In genomic region chr3:185129051-185129450, GRCh38 we compare ENCODE assay signal across 11 cellular contexts. TPM values are rescaled to one million over a fixed set of nuclear protein-coding genes. Genes with fewer than 3 reads are reported as not detected.
"Had no signal": no experiment of that assay in that cellular context is flagged by ENCODE, and none has a peak within 500 bp of the region (broad histone marks: within the 10 kb centered on the region; RNA-seq: fewer than 3 reads in every experiment).

No MANE protein-coding gene starts in this region.

- H3K9me3 Mint-ChIP-seq: GM23338, H9, HFFc6 had no signal

- H3K4me1 ChIP-seq: HAP-1 had no signal

- H3K4me3 ChIP-seq: GM23248, GM23338, HAP-1 had no signal

- H3K27ac ChIP-seq: GM23248 had no signal

- H3K9me3 ChIP-seq: HAP-1 had no signal

- H3K4me1 Mint-ChIP-seq: GM23338, H9 had no signal

- H2AFZ ChIP-seq: GM23248, GM23338 had no signal

- ATAC-seq: GM23338, HCT116 had no signal

- H3K36me3 ChIP-seq: HAP-1 had no signal

- DNase-seq: GM23248, GOT3, H7, H9, HCEC 1CT, HFFc6 had no signal

- H3K4me2 ChIP-seq: GM23338 had no signal

- FAIRE-seq: H1, H54 had no signal

- H3K27ac Mint-ChIP-seq: GM23338, H9, HFFc6 had no signal

- H3K4me3 Mint-ChIP-seq: GM23338, H9, HFFc6 had no signal

- H3K9ac ChIP-seq: GM23248 had no signal

RNA-seq across cellular contexts. Expression of gene C3orf70, which starts 23.8 kb away (rescaled TPM):
- total RNA-seq: GM23248 had no signal
- polyA plus RNA-seq: GM23248 had no signal
